In the genomic region with DNA sequence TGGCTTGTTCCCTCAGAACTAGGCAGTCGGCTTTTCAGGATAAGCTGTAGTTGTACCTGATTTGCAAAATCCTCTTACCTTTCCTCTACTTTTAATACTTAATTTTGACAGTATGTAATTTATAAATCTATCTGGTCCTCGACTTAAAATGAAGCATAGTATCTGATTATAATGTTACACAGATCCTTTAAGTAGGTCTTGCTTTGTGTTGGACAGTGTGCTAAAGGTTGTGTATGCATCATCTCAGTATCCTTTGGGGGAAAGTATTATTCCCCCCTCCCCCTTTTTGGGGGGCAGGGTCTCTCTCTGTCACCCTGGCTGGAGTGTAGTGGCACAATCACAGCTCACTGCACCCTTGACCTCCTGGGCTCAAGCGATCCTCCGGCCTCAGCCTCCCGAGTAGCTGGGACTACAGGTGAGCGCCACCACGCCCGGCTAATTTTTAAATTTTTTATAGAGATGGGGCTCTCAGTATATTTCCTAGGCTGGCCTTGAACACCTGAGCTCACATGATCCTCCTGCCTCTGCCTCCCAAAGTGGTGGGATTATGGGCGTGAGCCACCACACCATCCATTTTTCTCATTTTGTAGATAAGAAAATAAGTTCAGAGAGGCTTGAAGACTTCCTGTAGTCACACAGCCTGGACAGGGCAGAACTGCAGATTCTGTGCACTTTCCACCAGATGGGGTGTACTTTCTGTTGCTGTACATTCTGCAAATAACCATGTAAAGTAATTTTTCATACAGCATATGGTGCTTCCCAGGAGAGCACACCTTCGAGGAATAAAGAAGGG, we compare ENCODE assay signal across 8 cellular contexts. TPM values are rescaled to one million over a fixed set of nuclear protein-coding genes. Genes with fewer than 3 reads are reported as not detected.
DNase-seq lines count a peak whose midpoint lies in the region; ATAC-seq and TF ChIP-seq lines count a peak whose summit lies in the region.

No MANE protein-coding gene starts in this region.

- DNase-seq in AG10803 (ENCODE audit: low read depth) (no peak), HFFc6 (no peak), brain microvascular endothelial cell (no peak), naive B cell (no peak), NCI-H526 treated with DMSO at 0.1 percent for 48 hours (lab: John Stamatoyannopoulos, UW) (no peak), RPMI8226 (no peak), NCI-H82 (lab: John Stamatoyannopoulos, UW) (no peak)
- DNase-seq in stimulated activated CD4-positive, alpha-beta T cell treated with anti-CD3 and anti-CD28 coated beads, Interleukin-4, amount 100 ng/mL, for 4 hours, result no peak

- H3K4me1 Mint-ChIP-seq in HFFc6 (ENCODE audit: low read depth) (peaks cover 41% of the 10 kb centered on the region), naive B cell (peaks cover 35 to 39% (median 39%) of the 10 kb centered on the region in 3 donors)

- H3K27me3 ChIP-seq in brain microvascular endothelial cell (replicated peaks), result no peaks in the 10 kb centered on the region

- H3K4me3 Mint-ChIP-seq in HFFc6 (peak overlapping the region; percentile 98), naive B cell (peak overlapping the region; percentile 87 to 99 (median 97))

- ATAC-seq in naive B cell (ENCODE audit: low read depth in 2 of 2), result no peak

- H3K27ac ChIP-seq in brain microvascular endothelial cell, result no peak overlapping the region

- H3K27me3 Mint-ChIP-seq in HFFc6 (ENCODE audit: insufficient read depth) (no peaks in the 10 kb centered on the region; the same call in 1 of the 2 replicates), naive B cell (peaks cover 0 to 4% (median 0%) of the 10 kb centered on the region in 3 donors)

- H3K27ac Mint-ChIP-seq in HFFc6, result peak overlapping the region; percentile 92
- H3K27ac Mint-ChIP-seq in naive B cell, result peak overlapping the region in 5 of 6 donors; percentile 97 to 100 (median 100)

- H3K36me3 ChIP-seq in brain microvascular endothelial cell (replicated peaks), result no peaks in the 10 kb centered on the region

- H3K9me3 Mint-ChIP-seq in HFFc6 (no peaks in the 10 kb centered on the region), naive B cell (peaks cover 0 to 5% (median 0%) of the 10 kb centered on the region in 7 donors)

- in situ Hi-C loops in brain microvascular endothelial cell (cut with HindIII; ENCODE audit: low pct_ligation_motif_present, low sequenced_read_pairs), result no loop called here

- TF ChIP-seq CTCF in AG10803 (conservative IDR thresholded peaks at IDR 0.05; ENCODE audit: low read length) (no peak), HFFc6 (IDR thresholded peaks at IDR 0.05) (no peak), brain microvascular endothelial cell (IDR thresholded peaks at IDR 0.05; ENCODE audit: low read depth, low read length, missing control alignments) (no peak)

- peaks cover 6% of the 10 kb centered on the region; the same call in 1 of the 2 replicates for H3K36me3 Mint-ChIP-seq in HFFc6 (ENCODE audit: low read depth)
- H3K36me3 Mint-ChIP-seq in naive B cell, result peaks cover 0 to 9% of the 10 kb centered on the region in 2 donors

- peak overlapping the region; percentile 53 for H3K4me3 ChIP-seq in AG10803 (ENCODE audit: low read length)
- H3K4me3 ChIP-seq in brain microvascular endothelial cell (ENCODE audit: low read depth, low read length), result peak overlapping the region; percentile 89

RNA-seq across cellular contexts. Expression of a gene that starts 0.8 kb away (rescaled TPM):
- 10 to 100 TPM; 24.2 to 28.5 (median 25.3) TPM for total RNA-seq in HFFc6 (2021; fragmentation: NEBNext Ultra II Directional; extraction: Animal tissue kit (Norgen Biotek cat#: 25700))
- 10 to 100 TPM in 1 of 6 donors, 1 to 10 TPM in 5; 7.7 to 12.2 (median 8.1) TPM for polyA plus RNA-seq in naive B cell (ENCODE audit: low read depth in 6 of 6)

RNA-seq across cellular contexts. Expression of a gene that starts 10.3 kb away (rescaled TPM):
- 10 to 100 TPM; 27.2 to 39.2 (median 32.2) TPM for total RNA-seq in HFFc6 (2021; fragmentation: NEBNext Ultra II Directional; extraction: Animal tissue kit (Norgen Biotek cat#: 25700))
- polyA plus RNA-seq in naive B cell (ENCODE audit: low read depth in 6 of 6), result 10 to 100 TPM; 23.1 to 41.5 (median 33.4) TPM
